Comparison of ENCODE assay signal across 8 cellular contexts in genomic region chr1:54052934-54053744, GRCh38. TPM values are rescaled to one million over a fixed set of nuclear protein-coding genes. Genes with fewer than 3 reads are reported as not detected.
A peak's percentile ranks its signal among the peaks of the same experiment; 100 is the strongest.
DNase-seq lines count a peak whose midpoint lies in the region; ATAC-seq and TF ChIP-seq lines count a peak whose summit lies in the region.

TCEANC2 (plus strand) TSS chr1:54053608; CDS start chr1:54054423, 815 bp downstream.
TMEM59 (minus strand) TSS chr1:54053204; CDS start chr1:54053188, 16 bp downstream.

- H3K4me3 Mint-ChIP-seq in naive thymus-derived CD8-positive, alpha-beta T cell = no peak within 1 kb of the TSS

- H3K4me3 ChIP-seq in LNCaP clone FGC (ENCODE audit: low read depth, low read length) (peak within 1 kb of the TSS; percentile 99), fibroblast of mammary gland (ENCODE audit: control insufficient read depth, low read depth, low read length) (peak within 1 kb of the TSS; percentile 68)

- peaks cover 20 to 52% (median 47%) of the 10 kb centered on the region in 4 donors for H3K4me1 Mint-ChIP-seq in naive thymus-derived CD8-positive, alpha-beta T cell

- H3K9me3 Mint-ChIP-seq in naive thymus-derived CD8-positive, alpha-beta T cell = no peaks in the 10 kb centered on the region

- H3K27me3 Mint-ChIP-seq in naive thymus-derived CD8-positive, alpha-beta T cell = no peaks in the 10 kb centered on the region

- TF ChIP-seq CTCF in LNCaP clone FGC (IDR thresholded peaks at IDR 0.05; ENCODE audit: control insufficient read depth, extremely low read depth, insufficient read depth) = no peak
- TF ChIP-seq CTCF in fibroblast of mammary gland (conservative IDR thresholded peaks at IDR 0.05; ENCODE audit: control insufficient read depth, insufficient read depth, low read depth, low read length) = no peak

- no peak within 1 kb of the TSS for H3K27ac Mint-ChIP-seq in naive thymus-derived CD8-positive, alpha-beta T cell

- POLR2A ChIA-PET in naive thymus-derived CD8-positive, alpha-beta T cell (lab: Charles Lee) = interaction anchor here (0.7 to 3.3 kb wide), 13 partner anchors 8 to 747 kb away, joined by 3 to 19 read pairs (median 3); partner anchors contain the start of genes IFT25, LRRC42, SSBP3 and TTC22

- DNase-seq in EH (ENCODE audit: low read depth) (peak; percentile 100), GOT3 (lab: John Stamatoyannopoulos, UW) (peak; percentile 97), LNCaP clone FGC (ENCODE audit: low read depth) (peak; percentile 98), RPMI8226 (peak; percentile 99), fibroblast of mammary gland (ENCODE audit: low read depth) (peak; percentile 98)
- peak; percentile 93 to 95 for DNase-seq in activated T-helper 1 cell treated with anti-CD3 and anti-CD28 coated beads, Interleukin-2, amount 50 U/mL, for 16 hours (ENCODE audit: low read depth in 1 of 2, low spot score in 1 of 2)
- DNase-seq in naive thymus-derived CD8-positive, alpha-beta T cell = peak; percentile 89 to 99 (median 98)
- peak; percentile 93 to 99 (median 97) for DNase-seq in stimulated activated naive CD4-positive, alpha-beta T cell (lab: John Stamatoyannopoulos, UW)

- H3K36me3 Mint-ChIP-seq in naive thymus-derived CD8-positive, alpha-beta T cell = peaks cover 0 to 33% (median 13%) of the 10 kb centered on the region in 3 donors

- ATAC-seq in naive thymus-derived CD8-positive, alpha-beta T cell = peak; percentile 91 to 92

RNA-seq across cellular contexts. Expression of gene TCEANC2, which starts in this region (rescaled TPM):
- 10 to 100 TPM; 13.2 to 13.6 TPM for total RNA-seq in naive thymus-derived CD8-positive, alpha-beta T cell
- 1 to 10 TPM; 5.5 to 7.2 (median 6.6) TPM for polyA plus RNA-seq in naive thymus-derived CD8-positive, alpha-beta T cell

RNA-seq across cellular contexts. Expression of gene TMEM59, which starts in this region (rescaled TPM):
- total RNA-seq in naive thymus-derived CD8-positive, alpha-beta T cell = 100 to 1,000 TPM; 198 to 201 TPM
- polyA plus RNA-seq in naive thymus-derived CD8-positive, alpha-beta T cell = 100 to 1,000 TPM; 410 to 670 (median 489) TPM

Comparison
In these comparisons a context has a peak if more than half of its experiments do, and no peak if none do; other contexts are left out.
1. Peak in every context shown above with its lines: DNase-seq, ATAC-seq and H3K4me3 ChIP-seq.